Comparison of ENCODE assay signal across 16 cellular contexts in genomic region chr10:23341004-23341403, GRCh38. TPM values are rescaled to one million over a fixed set of nuclear protein-coding genes. Genes with fewer than 3 reads are reported as not detected.
A peak's percentile ranks its signal among the peaks of the same experiment; 100 is the strongest.
DNase-seq lines count a peak whose midpoint lies in the region; ATAC-seq and TF ChIP-seq lines count a peak whose summit lies in the region.
"Had no signal": no experiment of that assay in that cellular context is flagged by ENCODE, and none has a peak within 500 bp of the region (broad histone marks: within the 10 kb centered on the region; RNA-seq: fewer than 3 reads in every experiment).

No MANE protein-coding gene starts in this region.

- H2AFZ ChIP-seq in DND-41 (ENCODE audit: low read depth, low read length), result peak overlapping the region; percentile 53; the same call in 1 of the 2 replicates

- in situ Hi-C loops in HAP-1 (cut with MboI; ENCODE audit: low sequenced_read_pairs), result no loop called here

- H3K4me3 ChIP-seq in DND-41 (ENCODE audit: low read depth in 1 of 2, low read length in 2 of 2) (no peak overlapping the region), fibroblast of mammary gland (ENCODE audit: control insufficient read depth, low read depth, low read length) (no peak overlapping the region), HAP-1 (no peak overlapping the region)

- H3K9ac ChIP-seq in DND-41 (ENCODE audit: low read depth, low read length), result no peak overlapping the region

- H3K9me3 ChIP-seq in DND-41 (ENCODE audit: insufficient read depth, low read length, severe bottlenecking), result no peaks in the 10 kb centered on the region
- H3K9me3 ChIP-seq in HAP-1, result no peaks in the 10 kb centered on the region

- H4K20me1 ChIP-seq in DND-41 (ENCODE audit: insufficient read depth, low read length), result no peaks in the 10 kb centered on the region

- H3K36me3 Mint-ChIP-seq in glutamatergic neuron (ENCODE audit: unreplicated experiment), result no peaks in the 10 kb centered on the region

- TF ChIP-seq CTCF in DND-41 (IDR thresholded peaks at IDR 0.05; ENCODE audit: borderline replicate concordance, extremely low read depth, low read length, poor library complexity, severe bottlenecking) (no peak), fibroblast of mammary gland (conservative IDR thresholded peaks at IDR 0.05; ENCODE audit: control insufficient read depth, insufficient read depth, low read depth, low read length) (no peak), glutamatergic neuron (IDR thresholded peaks at IDR 0.05; ENCODE audit: partially characterized antibody, unreplicated experiment) (no peak)

- H3K4me3 Mint-ChIP-seq in glutamatergic neuron (ENCODE audit: unreplicated experiment), result no peak overlapping the region
- H3K4me3 Mint-ChIP-seq: H9 had no signal

- H3K79me2 ChIP-seq in DND-41 (ENCODE audit: insufficient read depth, low read length), result no peaks in the 10 kb centered on the region

- H3K4me1 Mint-ChIP-seq in glutamatergic neuron (ENCODE audit: low read depth, unreplicated experiment), result no peaks in the 10 kb centered on the region

- H3K4me1 ChIP-seq in DND-41 (ENCODE audit: insufficient read depth, low read length) (peaks cover 13% of the 10 kb centered on the region), HAP-1 (peaks cover 11% of the 10 kb centered on the region)

- DNase-seq in A172 (ENCODE audit: low spot score) (peak; percentile 35), DND-41 (peak; percentile 17), NCI-H82 treated with DMSO at 0.1 percent for 48 hours (lab: John Stamatoyannopoulos, UW; ENCODE audit: unreplicated experiment) (peak; percentile 44), fibroblast of mammary gland (ENCODE audit: low read depth) (peak; percentile 26), NCI-H2029 treated with DMSO at 0.1 percent for 48 hours (lab: John Stamatoyannopoulos, UW) (no peak), glutamatergic neuron (no peak), HAP-1 (ENCODE audit: low spot score in 2 of 2) (no peak), NCI-H748 treated with DMSO at 0.1 percent for 48 hours (lab: John Stamatoyannopoulos, UW) (no peak)
- DNase-seq: activated gamma-delta T cell treated with Interleukin-2 at 50 U/mL for 16 hours; foreskin keratinocyte; H9; Karpas-422; NCI-H345; stimulated activated naive CD4-positive, alpha-beta T cell treated with Interleukin-2 at 50 U/mL for 16 hours had no signal

- H3K36me3 ChIP-seq in DND-41 (ENCODE audit: insufficient read depth, low read length) (no peaks in the 10 kb centered on the region), HAP-1 (replicated peaks) (no peaks in the 10 kb centered on the region)

- H3K27me3 ChIP-seq in DND-41 (ENCODE audit: insufficient read depth, low read length, poor library complexity), result no peaks in the 10 kb centered on the region
- H3K27me3 ChIP-seq in HAP-1 (ENCODE audit: low read depth), result no peaks in the 10 kb centered on the region
- H3K27me3 ChIP-seq: foreskin keratinocyte had no signal

- ATAC-seq in DND-41 (ENCODE audit: insufficient read depth, low read depth), result peak; percentile 85
- ATAC-seq: foreskin keratinocyte, left lobe of liver had no signal

- H3K27me3 Mint-ChIP-seq in glutamatergic neuron (ENCODE audit: unreplicated experiment), result peaks cover 9% of the 10 kb centered on the region

- H3K27ac Mint-ChIP-seq in glutamatergic neuron (ENCODE audit: unreplicated experiment), result no peak overlapping the region
- H3K27ac Mint-ChIP-seq: H9 had no signal

- H3K27ac ChIP-seq in DND-41 (ENCODE audit: low read length), result peak overlapping the region; percentile 3; the same call in 1 of the 2 replicates
- H3K27ac ChIP-seq: foreskin keratinocyte had no signal

- peaks cover 2% of the 10 kb centered on the region for H3K9me3 Mint-ChIP-seq in glutamatergic neuron (ENCODE audit: unreplicated experiment)
- H3K9me3 Mint-ChIP-seq: H9 had no signal

- H3K4me2 ChIP-seq in DND-41 (ENCODE audit: insufficient read depth, low read length), result 0 out of 2 replicates have a peak overlapping the region, but pooled peaks have one; percentile 7

RNA-seq across cellular contexts. Expression of gene C10orf67, which starts 3.6 kb away (rescaled TPM):
- total RNA-seq in A172 (2014; rRNA removed; shearing (Covaris generic)), result 1.0 TPM in 1 of 2 replicates, not detected in the other
- total RNA-seq in glutamatergic neuron (ENCODE audit: unreplicated experiment), result not detected
- total RNA-seq: dermis microvascular lymphatic vessel endothelial cell, H9, left lobe of liver had no signal

Comparison
In these comparisons a context has a peak if more than half of its experiments do, and no peak if none do; other contexts are left out.
1. DNase-seq: peak in A172 (single experiment), DND-41 (single experiment), NCI-H82 treated with DMSO at 0.1 percent for 48 hours (single experiment) and fibroblast of mammary gland (single experiment); none in NCI-H2029 treated with DMSO at 0.1 percent for 48 hours (single experiment), glutamatergic neuron (single experiment), HAP-1 (0 of 2) and NCI-H748 treated with DMSO at 0.1 percent for 48 hours (single experiment).